In the genomic region with DNA sequence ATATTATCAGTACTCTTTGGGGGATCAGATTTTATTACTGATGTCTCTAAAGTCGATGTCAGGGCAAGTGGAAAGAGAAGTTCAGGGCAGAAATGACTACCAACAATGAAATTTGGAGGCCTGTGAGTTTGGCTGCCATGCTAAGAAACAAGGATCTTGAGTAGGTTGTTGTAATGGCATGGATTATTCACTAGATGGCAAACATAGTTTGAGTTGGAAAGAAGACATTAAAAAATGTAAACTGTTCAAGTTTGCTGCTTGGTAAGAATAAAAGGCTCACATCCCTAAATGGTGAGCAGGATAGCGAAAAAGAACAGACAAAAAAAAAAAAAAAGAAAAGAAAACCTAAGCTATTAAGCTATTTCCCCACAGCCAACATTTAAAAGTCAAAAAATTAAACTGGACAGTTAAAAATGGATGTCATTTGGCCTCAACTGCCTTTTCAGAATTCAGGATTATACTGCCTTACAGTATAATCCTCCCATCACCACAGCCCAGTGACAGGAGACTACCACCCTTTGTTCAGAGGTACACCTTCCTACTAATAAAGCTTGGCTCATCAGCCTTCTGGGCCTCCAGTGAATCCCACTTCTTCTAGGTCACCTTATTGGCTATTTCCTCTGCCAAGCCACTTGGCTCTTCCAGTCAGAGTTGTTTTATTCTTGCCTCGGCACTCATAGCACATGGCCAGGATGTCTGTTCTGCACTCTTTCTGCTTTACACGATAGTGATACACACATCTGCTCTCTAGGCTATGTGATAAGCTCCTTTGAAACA, we compare ENCODE assay signal across 8 cellular contexts.
A peak's percentile ranks its signal among the peaks of the same experiment; 100 is the strongest.
DNase-seq lines count a peak whose midpoint lies in the region; ATAC-seq, FAIRE-seq and TF ChIP-seq lines count a peak whose summit lies in the region.

No MANE protein-coding gene starts in this region.

- H3K27me3 ChIP-seq in GM12878 (replicated peaks in 1 of 2; ENCODE audit: control insufficient read depth in 2 of 2, insufficient read depth in 2 of 2, low read length in 1 of 2): no peaks in the 10 kb centered on the region
- no peaks in the 10 kb centered on the region for H3K27me3 ChIP-seq in tibial artery

- H4K20me1 ChIP-seq in GM12878 (ENCODE audit: control insufficient read depth, insufficient read depth): no peaks in the 10 kb centered on the region

- H3K36me3 ChIP-seq in GM12878 (ENCODE audit: control insufficient read depth in 2 of 2, insufficient read depth in 2 of 2, low read length in 1 of 2) (no peaks in the 10 kb centered on the region), tibial artery (peaks cover 0 to 14% (median 3%) of the 10 kb centered on the region in 3 donors)

- H3K4me1 Mint-ChIP-seq in immature natural killer cell: no peaks in the 10 kb centered on the region

- DNase-seq in Ammon's horn (ENCODE audit: low spot score) (peak; percentile 69), NCI-H2196 (lab: John Stamatoyannopoulos, UW; ENCODE audit: unreplicated experiment) (peak; percentile 61), GM12878 (ENCODE audit: low read depth, low spot score) (no peak), immature natural killer cell (peak in 2 of 3 donors; percentile 2 to 9), tibial artery (no peak)

- peak; percentile 44 to 67 (median 55) for TF ChIP-seq CTCF in GM12878 (IDR thresholded peaks at IDR 0.05 in 2 of 3, conservative IDR thresholded peaks at IDR 0.05 in 1 of 3; ENCODE audit: control insufficient read depth in 2 of 3, extremely low read depth in 1 of 3, insufficient read depth in 1 of 3, low read depth in 3 of 3, low read length in 3 of 3)
- peak; percentile 68 to 82 for TF ChIP-seq CTCF in tibial artery (IDR thresholded peaks at IDR 0.05)

- peaks cover 6 to 12% (median 7%) of the 10 kb centered on the region in 3 donors for H3K36me3 Mint-ChIP-seq in immature natural killer cell

- H3K4me3 ChIP-seq in GM12878: no peak overlapping the region
- no peak overlapping the region for H3K4me3 ChIP-seq in tibial artery

- no peaks in the 10 kb centered on the region for H3K4me1 ChIP-seq in GM12878 (ENCODE audit: control insufficient read depth, insufficient read depth, low read length)
- H3K4me1 ChIP-seq in tibial artery: peaks cover 0 to 30% (median 3%) of the 10 kb centered on the region in 4 donors

- RAD21 ChIA-PET in GM12878 (lab: Charles Lee; ENCODE audit: unreplicated experiment): interaction anchor here (0.6 to 4.5 kb wide), 8 partner anchors 33 to 187 kb away, joined by 3 to 34 read pairs (median 6); no protein-coding TSS in a partner anchor

- H3K27ac ChIP-seq in GM12878 (ENCODE audit: control insufficient read depth, insufficient read depth) (no peak overlapping the region), tibial artery (peak overlapping the region; percentile 3 to 34)

- in situ Hi-C loops in GM12878 (cut with MboI): loop anchor here (5.0 kb wide), 2 partner anchors 126 to 191 kb away; no protein-coding TSS in a partner anchor

- H3K9me3 Mint-ChIP-seq in immature natural killer cell: no peaks in the 10 kb centered on the region

- intact Hi-C loops in GM12878 (cut with micrococcal nuclease; ENCODE audit: unreplicated experiment) (loop anchor here (1.0 to 10.0 kb wide), 4 partner anchors 126 to 828 kb away; no protein-coding TSS in a partner anchor), tibial artery (cut with DNase I; ENCODE audit: low total_unique reads) (loop anchor here (2.0 to 10.0 kb wide), 2 partner anchors 126 to 708 kb away; no protein-coding TSS in a partner anchor)

- CTCF ChIA-PET in GM12878 (lab: Yijun Ruan, JAX): interaction anchor here (0.6 to 4.9 kb wide), 13 partner anchors 9 to 581 kb away, joined by 3 to 63 read pairs (median 4); no protein-coding TSS in a partner anchor

- 32% methylated on average over 4 of the region's 4 CpGs for WGBS in GM12878 (ENCODE audit: insufficient coverage, insufficient replicate concordance, low lambda C conversion rate, missing lambda C conversion rate)

- no peak for FAIRE-seq in GM12878 (lab: Jason Lieb, UNC)

- TF ChIP-seq POLR2A in GM12878 (IDR thresholded peaks at IDR 0.05; ENCODE audit: low read depth, low read length): no peak

- no peak for TF ChIP-seq EP300 in GM12878 (IDR thresholded peaks at IDR 0.05; ENCODE audit: borderline replicate concordance in 1 of 2, control insufficient read depth in 1 of 2, low read depth in 2 of 2, low read length in 2 of 2)

- no peaks in the 10 kb centered on the region for H3K79me2 ChIP-seq in GM12878 (ENCODE audit: control insufficient read depth, insufficient read depth, low read length)

- POLR2A ChIA-PET in GM12878 (lab: Charles Lee): interaction anchor here (0.7 kb wide), 1 partner anchor 184 kb away, joined by 5 read pairs; no protein-coding TSS in a partner anchor

- SMC1A ChIA-PET in GM12878 (lab: Charles Lee; ENCODE audit: uncharacterized antibody, unreplicated experiment): interaction anchor here (0.6 to 4.5 kb wide), 11 partner anchors 11 to 500 kb away, joined by 3 to 54 read pairs (median 3); no protein-coding TSS in a partner anchor

- no peak overlapping the region for H3K27ac Mint-ChIP-seq in immature natural killer cell

- TF ChIP-seq RAD21 in GM12878 (IDR thresholded peaks at IDR 0.05; ENCODE audit: insufficient read depth, low read depth, low read length): peak; percentile 80

- H3K9me3 ChIP-seq in GM12878 (replicated peaks; ENCODE audit: control insufficient read depth, insufficient read depth, low read length): no peaks in the 10 kb centered on the region
- no peaks in the 10 kb centered on the region for H3K9me3 ChIP-seq in tibial artery

- no TSS peak for BruUV-seq in GM12878 (replicated peaks; lab: Mats Ljungman, UMichigan)

- H3K9ac ChIP-seq in GM12878 (ENCODE audit: control insufficient read depth, insufficient read depth, low read length): no peak overlapping the region

- H3K27me3 Mint-ChIP-seq in immature natural killer cell (ENCODE audit: low read depth in 3 of 3): peaks cover 0 to 2% (median 0%) of the 10 kb centered on the region in 3 donors

- H3K4me3 Mint-ChIP-seq in immature natural killer cell: no peak overlapping the region

- H2AFZ ChIP-seq in GM12878 (ENCODE audit: control insufficient read depth, low read depth, low read length): no peak overlapping the region

- ATAC-seq in GM18909 (IDR thresholded peaks at IDR 0.05; ENCODE audit: poor library complexity, unreplicated experiment): peak; percentile 63
- peak; percentile 70 for ATAC-seq in GM12878
- no peak for ATAC-seq in HG03095 (IDR thresholded peaks at IDR 0.05; ENCODE audit: unreplicated experiment)
- ATAC-seq in GM19324 (IDR thresholded peaks at IDR 0.05; ENCODE audit: low FRiP score, unreplicated experiment): no peak

- no peak overlapping the region for H3K4me2 ChIP-seq in GM12878 (ENCODE audit: control insufficient read depth, insufficient read depth)

TF ChIP-seq in GM12878, 131 proteins besides CTCF, POLR2A, EP300 and RAD21:
- TF ChIP-seq YY1 (IDR thresholded peaks at IDR 0.05; ENCODE audit: low read depth, low read length) (peak; percentile 30; the same call in 1 of the 2 replicates), SMC3 (IDR thresholded peaks at IDR 0.05; ENCODE audit: borderline replicate concordance, low read length) (peak; percentile 64; the same call in 1 of the 2 replicates), FOS (IDR thresholded peaks at IDR 0.05; ENCODE audit: borderline replicate concordance, extremely low read depth, insufficient read length) (no peak)

Comparison
In these comparisons a context has a peak if more than half of its experiments do, and no peak if none do; other contexts are left out.
1. DNase-seq: peak in Ammon's horn (single experiment), NCI-H2196 (single experiment) and immature natural killer cell (2 of 3); none in GM12878 (single experiment) and tibial artery (0 of 2).
2. ATAC-seq: peak in GM18909 (single experiment) and GM12878 (single experiment); none in HG03095 (single experiment) and GM19324 (single experiment).